ENCODE assay signal across 20 cellular contexts in the genomic region with DNA sequence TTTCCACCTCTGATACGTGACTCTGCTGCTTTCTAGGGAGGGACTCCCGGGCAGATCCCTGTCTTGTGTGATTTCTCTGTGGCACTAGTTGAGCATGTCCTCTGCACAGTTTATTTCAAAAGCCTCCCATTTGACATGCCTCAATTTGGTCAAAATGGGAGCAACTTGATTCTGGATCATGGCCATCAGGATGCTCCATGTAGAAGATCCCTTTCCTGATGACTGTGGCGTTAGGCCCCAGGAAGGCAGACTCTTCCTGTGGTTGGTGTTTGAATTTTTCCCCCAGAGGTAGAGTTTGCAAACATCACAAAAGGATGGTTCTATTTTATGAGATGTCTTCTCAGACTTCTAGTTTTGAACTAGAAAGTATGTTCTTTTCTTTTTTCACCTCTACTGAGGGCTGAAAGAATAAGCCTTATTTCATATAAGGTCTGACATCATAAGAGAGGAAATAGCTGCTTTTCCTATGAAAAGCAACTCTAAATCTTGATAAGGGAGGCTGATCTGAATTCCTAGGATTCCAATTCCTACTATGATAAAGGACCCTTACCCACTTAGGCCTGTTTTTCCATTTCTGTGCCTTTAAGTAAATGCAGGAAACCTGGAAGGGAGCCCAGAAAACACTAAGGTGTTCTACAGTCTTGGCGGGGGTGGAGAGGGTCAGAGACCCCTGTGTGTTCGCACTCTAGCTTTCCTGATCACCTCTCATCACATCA.
"Had no signal": no experiment of that assay in that cellular context is flagged by ENCODE, and none has a peak within 500 bp of the region (broad histone marks: within the 10 kb centered on the region; RNA-seq: fewer than 3 reads in every experiment).

No MANE protein-coding gene starts in this region.

- H3K4me1 Mint-ChIP-seq: natural killer cell, neural progenitor cell had no signal

- DNase-seq: islet precursor cell; left ventricle myocardium inferior; naive B cell; natural killer cell; nephron progenitor cell; occipital lobe; psoas muscle; stimulated activated CD4-positive, alpha-beta T cell treated with anti-CD3 and anti-CD28 coated beads, Interleukin-12 subunit alpha, Interleukin-12 subunit beta, amount 100 ng/mL, for 4 hours; stimulated activated CD4-positive, alpha-beta T cell treated with anti-CD3 and anti-CD28 coated beads, Interleukin-15, amount 100 ng/mL, for 24 hours; stimulated activated CD4-positive, alpha-beta T cell treated with anti-CD3 and anti-CD28 coated beads, Interleukin-2, amount 100 ng/mL, for 24 hours; stimulated activated CD4-positive, alpha-beta T cell treated with anti-CD3 and anti-CD28 coated beads, Interleukin-4, amount 100 ng/mL, for 1 hour; stimulated activated naive B cell treated with anti-CD40 and anti-IgM and Interleukin-4, amounts not matched to agents 10 μg/mL and 1 μg/mL and 100 μg/mL, for 72 hours; stimulated activated naive CD8-positive, alpha-beta T cell treated with anti-CD3 and anti-CD28 coated beads, Interleukin-15, Interleukin-2, amounts not matched to agents 100 U/mL and 50 U/mL, for 24 hours; stomach; testis; thyroid gland; transverse colon had no signal

- H3K4me3 Mint-ChIP-seq: memory B cell; naive B cell; natural killer cell; nephron progenitor cell; neural progenitor cell; stimulated activated naive B cell treated with anti-CD40 and anti-IgM and Interleukin-4, amounts not matched to agents 10 μg/mL and 1 μg/mL and 100 μg/mL, for 72 hours had no signal

- H3K9me3 Mint-ChIP-seq: memory B cell; naive B cell; natural killer cell; nephron progenitor cell; stimulated activated naive B cell treated with anti-CD40 and anti-IgM and Interleukin-4, amounts not matched to agents 10 μg/mL and 1 μg/mL and 100 μg/mL, for 72 hours had no signal

- H3K27me3 Mint-ChIP-seq: memory B cell had no signal

- ATAC-seq: natural killer cell; psoas muscle; sciatic nerve; stimulated activated naive B cell treated with anti-CD40 and anti-IgM and Interleukin-4, amounts not matched to agents 10 μg/mL and 1 μg/mL and 100 μg/mL, for 72 hours; stimulated activated naive CD8-positive, alpha-beta T cell treated with anti-CD3 and anti-CD28 coated beads, Interleukin-15, Interleukin-2, amounts not matched to agents 100 U/mL and 50 U/mL, for 24 hours had no signal

- H3K36me3 Mint-ChIP-seq: memory B cell; naive B cell; natural killer cell; neural progenitor cell; stimulated activated naive B cell treated with anti-CD40 and anti-IgM and Interleukin-4, amounts not matched to agents 10 μg/mL and 1 μg/mL and 100 μg/mL, for 72 hours had no signal
